ENCODE assay signal across 9 cellular contexts in genomic region chr1:200258447-200259375, GRCh38.
DNase-seq lines count a peak whose midpoint lies in the region; ATAC-seq and TF ChIP-seq lines count a peak whose summit lies in the region.
"Had no signal": no experiment of that assay in that cellular context is flagged by ENCODE, and none has a peak within 500 bp of the region (broad histone marks: within the 10 kb centered on the region; RNA-seq: fewer than 3 reads in every experiment).

No MANE protein-coding gene starts in this region.

- no peaks in the 10 kb centered on the region for H3K36me3 ChIP-seq in BE2C
- H3K36me3 ChIP-seq in body of pancreas (replicated peaks in 1 of 2; ENCODE audit: insufficient read depth in 1 of 2, low read depth in 2 of 2) = no peaks in the 10 kb centered on the region

- no peaks in the 10 kb centered on the region for H3K36me3 Mint-ChIP-seq in neural crest cell (ENCODE audit: low read depth)

- H3K4me1 Mint-ChIP-seq in neural crest cell = no peaks in the 10 kb centered on the region

- peak; percentile 76 for ATAC-seq in GM18907 (IDR thresholded peaks at IDR 0.05; ENCODE audit: unreplicated experiment)
- peak; percentile 35 for ATAC-seq in body of pancreas

- DNase-seq in BE2C = no peak
- peak in 1 of 4 donors; percentile 6 for DNase-seq in body of pancreas
- no peak for DNase-seq in neural crest cell (ENCODE audit: low read depth, low spot score)
- DNase-seq in occipital lobe (lab: John Stamatoyannopoulos, UW) = no peak
- DNase-seq in nucleus accumbens (lab: John Stamatoyannopoulos, UW) = no peak
- DNase-seq in NCI-H2107 (lab: John Stamatoyannopoulos, UW) = no peak

- no peaks in the 10 kb centered on the region for H3K9me3 Mint-ChIP-seq in neural crest cell
- H3K9me3 Mint-ChIP-seq: stimulated activated naive CD8-positive, alpha-beta T cell treated with anti-CD3 and anti-CD28 coated beads, Interleukin-15, Interleukin-2, amounts not matched to agents 100 ng/mL and 50 ng/mL, for 24 hours had no signal

- H3K27me3 ChIP-seq in BE2C (no peaks in the 10 kb centered on the region; the same call in 1 of the 2 replicates), body of pancreas (no peaks in the 10 kb centered on the region)

- no peaks in the 10 kb centered on the region for H3K27me3 Mint-ChIP-seq in neural crest cell (ENCODE audit: low read depth)
- H3K27me3 Mint-ChIP-seq: stimulated activated naive CD8-positive, alpha-beta T cell treated with anti-CD3 and anti-CD28 coated beads, Interleukin-15, Interleukin-2, amounts not matched to agents 100 ng/mL and 50 ng/mL, for 24 hours had no signal

- H3K4me3 Mint-ChIP-seq in neural crest cell = no peak overlapping the region
- H3K4me3 Mint-ChIP-seq: stimulated activated naive CD8-positive, alpha-beta T cell treated with anti-CD3 and anti-CD28 coated beads, Interleukin-15, Interleukin-2, amounts not matched to agents 100 ng/mL and 50 ng/mL, for 24 hours had no signal

- no peak overlapping the region for H3K4me3 ChIP-seq in BE2C (ENCODE audit: low read depth, low read length)
- H3K4me3 ChIP-seq in body of pancreas = no peak overlapping the region

- intact Hi-C loops in body of pancreas (cut with DNase I) = no loop called here

- H3K4me1 ChIP-seq in BE2C = no peaks in the 10 kb centered on the region
- H3K4me1 ChIP-seq in body of pancreas = no peaks in the 10 kb centered on the region

- TF ChIP-seq POLR2A in body of pancreas (IDR thresholded peaks at IDR 0.05) = no peak

- no peaks in the 10 kb centered on the region for H3K9me3 ChIP-seq in BE2C
- H3K9me3 ChIP-seq in body of pancreas = no peaks in the 10 kb centered on the region

- no peak overlapping the region for H3K27ac ChIP-seq in body of pancreas

- WGBS in body of pancreas, 2 donors = 82 to 84% methylated on average over 10 of the region's 10 CpGs

- TF ChIP-seq CTCF in BE2C (IDR thresholded peaks at IDR 0.05; ENCODE audit: low read depth, low read length) (peak; percentile 60), LNCAP (IDR thresholded peaks at IDR 0.05) (peak; percentile 62; the same call in 1 of the 2 replicates), body of pancreas (IDR thresholded peaks at IDR 0.05) (peak in 6 of 7 experiments; percentile 28 to 47 (median 35)), neural crest cell (conservative IDR thresholded peaks at IDR 0.05) (peak; percentile 65)

- no peak overlapping the region for H3K27ac Mint-ChIP-seq in neural crest cell (ENCODE audit: unreplicated experiment)
- H3K27ac Mint-ChIP-seq: stimulated activated naive CD8-positive, alpha-beta T cell treated with anti-CD3 and anti-CD28 coated beads, Interleukin-15, Interleukin-2, amounts not matched to agents 100 ng/mL and 50 ng/mL, for 24 hours had no signal
